In the genomic region with DNA sequence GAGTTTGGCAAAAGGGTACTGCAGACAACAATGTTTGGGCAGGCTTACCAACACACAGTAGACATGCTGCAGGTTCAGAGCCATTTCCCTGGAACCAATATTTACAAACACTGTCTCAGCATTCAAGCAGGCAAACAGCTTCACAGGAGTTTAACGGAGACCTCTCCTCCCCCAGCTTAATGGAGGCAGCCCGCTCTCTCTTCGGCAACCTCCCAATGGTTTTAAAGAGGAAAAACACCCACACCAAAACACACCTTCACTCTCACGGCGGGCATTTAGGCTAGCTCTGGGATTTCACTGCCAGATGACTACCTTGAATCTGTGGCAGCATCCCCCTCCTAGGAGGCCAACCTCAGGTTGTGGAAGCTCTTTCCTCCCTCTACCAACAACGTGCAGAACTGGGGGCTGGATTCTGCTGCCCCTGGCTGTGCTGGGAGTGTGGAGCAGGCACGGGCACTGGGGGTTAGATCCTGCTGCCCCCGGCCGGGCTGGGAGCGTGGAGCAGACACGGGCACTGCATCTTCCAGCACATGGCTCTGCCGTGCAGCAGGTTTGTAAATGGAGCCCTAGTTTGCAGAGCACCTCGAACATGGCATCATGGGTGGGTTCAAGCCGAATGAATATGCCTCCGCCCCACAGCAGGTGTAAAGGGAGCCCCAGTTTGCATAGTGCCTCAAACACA, we compare ENCODE assay signal across 27 cellular contexts.
"Had no signal": no experiment of that assay in that cellular context is flagged by ENCODE, and none has a peak within 500 bp of the region (broad histone marks: within the 10 kb centered on the region; RNA-seq: fewer than 3 reads in every experiment).

No MANE protein-coding gene starts in this region.

- H3K4me3 ChIP-seq: coronary artery, dorsolateral prefrontal cortex had no signal

- FAIRE-seq: astrocyte, frontal cortex had no signal

- H3K36me3 ChIP-seq: brain microvascular endothelial cell, WERI-Rb-1 had no signal

- H3K27ac ChIP-seq: brain microvascular endothelial cell, coronary artery, WERI-Rb-1 had no signal

- DNase-seq: activated B cell treated with CpG ODN at 0.5 μM for 24 hours; activated CD4-positive, alpha-beta T cell treated with anti-CD3 and anti-CD28 coated beads for 48 hours; activated CD4-positive, alpha-beta T cell treated with anti-CD3 and anti-CD28 coated beads, Interleukin-2, amount 50 U/mL, for 1 hour; activated CD4-positive, alpha-beta T cell treated with anti-CD3 and anti-CD28 coated beads, Interleukin-2, amount 50 U/mL, for 48 hours; activated CD8-positive, alpha-beta memory T cell treated with anti-CD3 and anti-CD28 coated beads for 24 hours; activated CD8-positive, alpha-beta T cell treated with anti-CD3 and anti-CD28 coated beads for 36 hours; activated effector memory CD4-positive, alpha-beta T cell treated with Interleukin-2 at 50 U/mL for 16 hours; activated gamma-delta T cell treated with Interleukin-2 at 50 U/mL for 16 hours; activated naive CD4-positive, alpha-beta T cell treated with anti-CD3 and anti-CD28 coated beads, Interleukin-2, amount 50 U/mL, for 16 hours; activated naive CD4-positive, alpha-beta T cell treated with Interleukin-2 at 50 U/mL for 16 hours; activated T-cell treated with anti-CD3 and anti-CD28 coated beads, Interleukin-2, amount 50 U/mL, for 4 hours; amniotic stem cell; anterior cingulate cortex; brain microvascular endothelial cell; dorsolateral prefrontal cortex; effector memory CD4-positive, alpha-beta T cell; endodermal cell; foreskin fibroblast; T-helper 17 cell; T1000; WERI-Rb-1 had no signal

- H3K27me3 ChIP-seq: brain microvascular endothelial cell had no signal

- ATAC-seq: activated CD4-positive, CD25-positive, alpha-beta regulatory T cell treated with anti-CD3 and anti-CD28 coated beads, Interleukin-2, amount 50 U/mL, for 24 hours; activated CD8-positive, alpha-beta T cell treated with anti-CD3 and anti-CD28 coated beads for 36 hours; activated T-cell treated with anti-CD3 and anti-CD28 coated beads, Interleukin-2, amount 50 U/mL, for 4 hours; activated T-helper 17 cell treated with anti-CD3 and anti-CD28 coated beads, Interleukin-2, amount 50 U/mL, for 72 hours; esophagus mucosa; T-helper 17 cell had no signal
